ENCODE assay signal across 7 cellular contexts in the genomic region with DNA sequence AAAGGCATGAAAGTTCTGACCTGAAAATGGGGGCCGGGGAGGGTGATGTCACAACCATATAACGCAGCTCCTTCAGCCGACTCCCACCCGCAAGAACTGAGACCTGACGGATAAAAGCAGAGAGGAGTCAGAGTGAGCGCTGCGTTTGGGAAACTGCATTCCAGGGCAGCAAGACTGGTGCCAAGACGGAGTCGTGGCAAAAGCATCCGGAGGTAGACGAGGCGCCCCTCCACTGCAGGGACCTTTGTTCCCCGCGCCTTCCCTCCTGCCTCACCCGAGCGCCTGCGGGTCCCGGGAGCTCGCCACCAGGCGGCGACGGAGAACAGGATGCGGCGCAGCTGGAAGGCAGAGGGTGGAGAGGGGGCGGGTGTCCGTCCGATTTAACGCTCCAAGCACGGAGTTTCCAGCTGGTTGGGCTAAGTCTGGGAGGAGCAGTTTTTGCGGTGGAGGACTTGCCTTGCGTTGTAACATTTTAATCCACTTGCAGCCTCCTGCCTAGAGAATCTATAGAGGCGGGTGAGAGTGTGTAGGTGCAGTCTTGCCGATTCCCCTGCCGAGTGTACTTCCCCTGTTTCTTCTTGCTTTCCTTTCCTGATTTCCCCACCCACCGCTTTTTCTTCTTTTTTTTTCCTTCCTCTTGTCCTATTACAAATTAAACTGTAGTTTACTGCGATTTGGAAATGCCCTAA. TPM values are rescaled to one million over a fixed set of nuclear protein-coding genes. Genes with fewer than 3 reads are reported as not detected.
DNase-seq lines count a peak whose midpoint lies in the region; ATAC-seq and TF ChIP-seq lines count a peak whose summit lies in the region.

No MANE protein-coding gene starts in this region.

- H3K27me3 Mint-ChIP-seq in activated B cell treated with CpG ODN at 0.5 μM for 24 hours, result peaks cover 24% of the 10 kb centered on the region

- peak overlapping the region; percentile 88 for H3K4me3 Mint-ChIP-seq in activated B cell treated with CpG ODN at 0.5 μM for 24 hours

- intact Hi-C loops in activated B cell treated with CpG ODN at 0.5 μM for 24 hours (cut with micrococcal nuclease), result loop anchor here (5.0 kb wide), 2 partner anchors 196 to 239 kb away; no protein-coding TSS in a partner anchor

- no peaks in the 10 kb centered on the region for H3K9me3 Mint-ChIP-seq in activated B cell treated with CpG ODN at 0.5 μM for 24 hours

- ATAC-seq in GM18502 (IDR thresholded peaks at IDR 0.05; ENCODE audit: poor library complexity, unreplicated experiment), result peak; percentile 72
- ATAC-seq in HG02610 (IDR thresholded peaks at IDR 0.05; ENCODE audit: unreplicated experiment), result peak; percentile 58
- ATAC-seq in activated B cell treated with CpG ODN at 0.5 μM for 24 hours (ENCODE audit: low read depth), result peak; percentile 58

- POLR2A ChIA-PET in activated B cell treated with CpG ODN at 0.5 μM for 24 hours (lab: Charles Lee), result interaction anchor here (2.1 kb wide), 1 partner anchor 590 kb away, joined by 5 read pairs; the partner anchor contains the start of gene ALG10B

- no peak for TF ChIP-seq CTCF in activated B cell treated with CpG ODN at 0.5 μM for 24 hours (IDR thresholded peaks at IDR 0.05)

- H3K27ac Mint-ChIP-seq in activated B cell treated with CpG ODN at 0.5 μM for 24 hours, result no peak overlapping the region

- DNase-seq in NCI-H1105 treated with DMSO at 0.1 percent for 48 hours (lab: John Stamatoyannopoulos, UW), result peak; percentile 61
- DNase-seq in activated B cell treated with CpG ODN at 0.5 μM for 24 hours, result peak; percentile 42
- peak; percentile 20 for DNase-seq in cerebellum (ENCODE audit: low spot score)
- DNase-seq in kidney glomerular epithelial cell (lab: John Stamatoyannopoulos, UW), result peak; percentile 82
- peak; percentile 55 to 76 (median 65) for DNase-seq in stimulated activated CD4-positive, alpha-beta T cell treated with anti-CD3 and anti-CD28 coated beads, Interleukin-12 subunit alpha, Interleukin-12 subunit beta, amount 100 ng/mL, for 48 hours (ENCODE audit: low read depth in 2 of 3, low spot score in 1 of 3)

- CTCF ChIA-PET in activated B cell treated with CpG ODN at 0.5 μM for 24 hours (lab: Charles Lee), result interaction anchor here (0.6 to 1.5 kb wide), 5 partner anchors 11 to 579 kb away, joined by 3 to 8 read pairs (median 3); no protein-coding TSS in a partner anchor

- H3K4me1 Mint-ChIP-seq in activated B cell treated with CpG ODN at 0.5 μM for 24 hours, result peaks cover 23% of the 10 kb centered on the region

- H3K36me3 Mint-ChIP-seq in activated B cell treated with CpG ODN at 0.5 μM for 24 hours (ENCODE audit: low read depth), result no peaks in the 10 kb centered on the region

RNA-seq across cellular contexts. Expression of gene CPNE8, which starts 1.2 kb away (rescaled TPM):
- total RNA-seq in activated B cell treated with CpG ODN at 0.5 μM for 24 hours (1.7 and 2.2 TPM in 2 replicates), cerebellum (36.2 TPM)

Comparison
In these comparisons a context has a peak if more than half of its experiments do, and no peak if none do; other contexts are left out.
1. Peak in every context shown above with its lines: DNase-seq and ATAC-seq.
2. DNase-seq: peak in every context shown above with its lines; median percentile 82 in kidney glomerular epithelial cell; 65 in stimulated activated CD4-positive, alpha-beta T cell treated with anti-CD3 and anti-CD28 coated beads, Interleukin-12 subunit alpha, Interleukin-12 subunit beta, amount 100 ng/mL, for 48 hours; 61 in NCI-H1105 treated with DMSO at 0.1 percent for 48 hours; 42 in activated B cell treated with CpG ODN at 0.5 μM for 24 hours; 20 in cerebellum.
3. RNA of gene CPNE8, which starts 1.2 kb away (total RNA-seq): 36.2 TPM in cerebellum (single experiment); 1.7 to 2.2 TPM in activated B cell treated with CpG ODN at 0.5 μM for 24 hours; every median in the first group is over 10 times any median in the second.